Comparison of ENCODE assay signal across 16 cellular contexts in genomic region chr13:98265669-98266551, GRCh38.
DNase-seq lines count a peak whose midpoint lies in the region; ATAC-seq and TF ChIP-seq lines count a peak whose summit lies in the region.
"Had no signal": no experiment of that assay in that cellular context is flagged by ENCODE, and none has a peak within 500 bp of the region (broad histone marks: within the 10 kb centered on the region; RNA-seq: fewer than 3 reads in every experiment).

No MANE protein-coding gene starts in this region.

- intact Hi-C loops in Caco-2 (cut with micrococcal nuclease; ENCODE audit: unreplicated experiment), result loop anchor here (2.0 to 10.0 kb wide), 2 partner anchors 13 to 91 kb away; partner anchors contain the start of gene RNF113B
- intact Hi-C loops in left ventricle myocardium superior (cut with micrococcal nuclease), result no loop called here
- intact Hi-C loops in PC-3 (cut with micrococcal nuclease), result no loop called here

- H3K9me3 Mint-ChIP-seq in Caco-2 (ENCODE audit: unreplicated experiment) (no peaks in the 10 kb centered on the region), nephron progenitor cell (no peaks in the 10 kb centered on the region)
- H3K9me3 Mint-ChIP-seq: activated CD4-positive, alpha-beta memory T cell treated with anti-CD3 and anti-CD28 coated beads for 36 hours; stimulated activated naive B cell treated with anti-CD40 and anti-IgM and Interleukin-4, amounts not matched to agents 10 μg/mL and 1 μg/mL and 100 μg/mL, for 72 hours had no signal

- H3K4me1 Mint-ChIP-seq in Caco-2 (ENCODE audit: low read depth, unreplicated experiment) (peaks cover 77% of the 10 kb centered on the region), nephron progenitor cell (peaks cover 73% of the 10 kb centered on the region)
- H3K4me1 Mint-ChIP-seq: stimulated activated naive B cell treated with anti-CD40 and anti-IgM and Interleukin-4, amounts not matched to agents 10 μg/mL and 1 μg/mL and 100 μg/mL, for 72 hours had no signal

- POLR2A ChIA-PET in Caco-2 (lab: Charles Lee), result no interaction called here
- POLR2A ChIA-PET in PC-3 (lab: Charles Lee; ENCODE audit: unreplicated experiment), result no interaction called here

- no peaks in the 10 kb centered on the region for H3K9me2 ChIP-seq in PC-3 (replicated peaks; ENCODE audit: low read length)

- BruUV-seq in Caco-2 (replicated peaks; lab: Mats Ljungman, UMichigan) (TSS peak; percentile 79), PC-3 (replicated peaks; lab: Mats Ljungman, UMichigan) (no TSS peak)

- H3K36me3 ChIP-seq in Caco-2 (ENCODE audit: control insufficient read depth, insufficient read depth, low read length) (no peaks in the 10 kb centered on the region), SJCRH30 (no peaks in the 10 kb centered on the region), PC-3 (ENCODE audit: low read depth, low read length) (no peaks in the 10 kb centered on the region)

- peak overlapping the region; percentile 87 for H3K27ac Mint-ChIP-seq in Caco-2 (ENCODE audit: unreplicated experiment)
- peak overlapping the region; percentile 68 for H3K27ac Mint-ChIP-seq in nephron progenitor cell
- H3K27ac Mint-ChIP-seq: activated CD4-positive, alpha-beta memory T cell treated with anti-CD3 and anti-CD28 coated beads for 36 hours; stimulated activated naive B cell treated with anti-CD40 and anti-IgM and Interleukin-4, amounts not matched to agents 10 μg/mL and 1 μg/mL and 100 μg/mL, for 72 hours had no signal

- H2AFZ ChIP-seq in PC-3 (ENCODE audit: low read length), result no peak overlapping the region

- no peak overlapping the region for H3K4me3 ChIP-seq in Caco-2 (ENCODE audit: low read depth, low read length)
- H3K4me3 ChIP-seq in SJCRH30, result no peak overlapping the region
- no peak overlapping the region for H3K4me3 ChIP-seq in PC-3 (ENCODE audit: low read length)
- H3K4me3 ChIP-seq: BLaER1 had no signal

- H3K4me1 ChIP-seq in Caco-2 (peaks cover 79% of the 10 kb centered on the region), SJCRH30 (peaks cover 10% of the 10 kb centered on the region), foreskin keratinocyte (no peaks in the 10 kb centered on the region), PC-3 (ENCODE audit: insufficient read depth, low read length) (no peaks in the 10 kb centered on the region)

- peak overlapping the region; percentile 2; the same call in 1 of the 2 replicates for H3K27ac ChIP-seq in SJCRH30
- no peak overlapping the region for H3K27ac ChIP-seq in foreskin keratinocyte
- H3K27ac ChIP-seq in PC-3 (ENCODE audit: low read length), result no peak overlapping the region
- H3K27ac ChIP-seq: BLaER1, HL-60 had no signal

- CTCF ChIA-PET in Caco-2 (lab: Charles Lee) (no interaction called here), PC-3 (lab: Charles Lee) (no interaction called here)

- no peaks in the 10 kb centered on the region for H3K79me2 ChIP-seq in PC-3 (ENCODE audit: low read length)

- H3K27me3 ChIP-seq in Caco-2 (replicated peaks; ENCODE audit: control insufficient read depth, insufficient read depth, low read length) (no peaks in the 10 kb centered on the region), SJCRH30 (no peaks in the 10 kb centered on the region), foreskin keratinocyte (no peaks in the 10 kb centered on the region), PC-3 (ENCODE audit: low read length) (no peaks in the 10 kb centered on the region)
- H3K27me3 ChIP-seq: BLaER1 had no signal

- peaks cover 43% of the 10 kb centered on the region for H3K36me3 Mint-ChIP-seq in Caco-2 (ENCODE audit: insufficient read depth, unreplicated experiment)
- peaks cover 36% of the 10 kb centered on the region for H3K36me3 Mint-ChIP-seq in nephron progenitor cell (ENCODE audit: low read depth)
- H3K36me3 Mint-ChIP-seq: activated CD4-positive, alpha-beta memory T cell treated with anti-CD3 and anti-CD28 coated beads for 36 hours; stimulated activated naive B cell treated with anti-CD40 and anti-IgM and Interleukin-4, amounts not matched to agents 10 μg/mL and 1 μg/mL and 100 μg/mL, for 72 hours had no signal

- H3K27me3 Mint-ChIP-seq in Caco-2 (ENCODE audit: insufficient read depth, unreplicated experiment) (no peaks in the 10 kb centered on the region), nephron progenitor cell (ENCODE audit: low read depth, poor library complexity) (no peaks in the 10 kb centered on the region)

- no peaks in the 10 kb centered on the region for H3F3A ChIP-seq in PC-3 (ENCODE audit: low read length, unreplicated experiment)

- peak overlapping the region; percentile 54 for H3K4me3 Mint-ChIP-seq in Caco-2 (ENCODE audit: unreplicated experiment)
- no peak overlapping the region for H3K4me3 Mint-ChIP-seq in nephron progenitor cell
- H3K4me3 Mint-ChIP-seq: activated CD4-positive, alpha-beta memory T cell treated with anti-CD3 and anti-CD28 coated beads for 36 hours; stimulated activated naive B cell treated with anti-CD40 and anti-IgM and Interleukin-4, amounts not matched to agents 10 μg/mL and 1 μg/mL and 100 μg/mL, for 72 hours had no signal

- H3K9ac ChIP-seq in PC-3 (ENCODE audit: low read length), result no peak overlapping the region
- H3K9ac ChIP-seq: BLaER1 had no signal

- no peak overlapping the region for H3K4me2 ChIP-seq in PC-3 (ENCODE audit: low read length)
- H3K4me2 ChIP-seq: BLaER1 had no signal

- H4K20me1 ChIP-seq in PC-3 (ENCODE audit: low read length), result no peaks in the 10 kb centered on the region

- DNase-seq in Caco-2, result peak; percentile 64 to 77
- DNase-seq in SJCRH30, result peak; percentile 36 to 65
- DNase-seq in left ventricle myocardium superior, result no peak
- DNase-seq in nephron progenitor cell, result no peak
- no peak for DNase-seq in foreskin keratinocyte
- no peak for DNase-seq in HUDEP-2 (lab: John Stamatoyannopoulos, UW; ENCODE audit: unreplicated experiment in 76 of 76)
- DNase-seq in PC-3, result no peak
- no peak for DNase-seq in OCI-M1 (lab: John Stamatoyannopoulos, UW)
- DNase-seq: activated CD4-positive, alpha-beta memory T cell treated with anti-CD3 and anti-CD28 coated beads for 36 hours; DND-41; GOT3; NCI-H2171 treated with DMSO at 0.1 percent for 48 hours; stimulated activated CD4-positive, alpha-beta T cell treated with anti-CD3 and anti-CD28 coated beads, Interleukin-2, amount 100 ng/mL, for 48 hours; stimulated activated naive B cell treated with anti-CD40 and anti-IgM and Interleukin-4, amounts not matched to agents 10 μg/mL and 1 μg/mL and 100 μg/mL, for 72 hours had no signal

- TF ChIP-seq CTCF in Caco-2 (IDR thresholded peaks at IDR 0.05; ENCODE audit: insufficient read depth in 1 of 2, low read depth in 1 of 2, low read length in 1 of 2, severe bottlenecking in 1 of 2, unreplicated experiment in 1 of 2) (no peak), nephron progenitor cell (IDR thresholded peaks at IDR 0.05) (no peak), foreskin keratinocyte (conservative IDR thresholded peaks at IDR 0.05) (no peak), PC-3 (conservative IDR thresholded peaks at IDR 0.05; ENCODE audit: low read depth, low read length) (no peak)

- peak; percentile 24 for ATAC-seq in left ventricle myocardium superior
- no peak for ATAC-seq in foreskin keratinocyte
- no peak for ATAC-seq in PC-3
- ATAC-seq: stimulated activated naive B cell treated with anti-CD40 and anti-IgM and Interleukin-4, amounts not matched to agents 10 μg/mL and 1 μg/mL and 100 μg/mL, for 72 hours had no signal

- H3K9me3 ChIP-seq in Caco-2 (no peaks in the 10 kb centered on the region), SJCRH30 (replicated peaks) (no peaks in the 10 kb centered on the region), PC-3 (ENCODE audit: low read length) (no peaks in the 10 kb centered on the region)
- H3K9me3 ChIP-seq: BLaER1 had no signal

Comparison
In these comparisons a context has a peak if more than half of its experiments do, and no peak if none do; other contexts are left out.
1. DNase-seq: peak in Caco-2 (2 of 2) and SJCRH30 (2 of 2); none in left ventricle myocardium superior (single experiment), nephron progenitor cell (single experiment), foreskin keratinocyte (0 of 2), HUDEP-2 (0 of 76), PC-3 (single experiment) and OCI-M1 (single experiment).